In genomic region chr12:113462880-113463745, GRCh38 we compare ENCODE assay signal across 9 cellular contexts. TPM values are rescaled to one million over a fixed set of nuclear protein-coding genes. Genes with fewer than 3 reads are reported as not detected.
DNase-seq lines count a peak whose midpoint lies in the region; ATAC-seq, FAIRE-seq and TF ChIP-seq lines count a peak whose summit lies in the region.
"Had no signal": no experiment of that assay in that cellular context is flagged by ENCODE, and none has a peak within 500 bp of the region (broad histone marks: within the 10 kb centered on the region; RNA-seq: fewer than 3 reads in every experiment).

No MANE protein-coding gene starts in this region.

- H3K27ac Mint-ChIP-seq in Caco-2 (ENCODE audit: unreplicated experiment), result no peak overlapping the region
- H3K27ac Mint-ChIP-seq in T-cell, result no peak overlapping the region

- no peak overlapping the region for H3K4me3 ChIP-seq in Caco-2 (ENCODE audit: low read depth, low read length)
- H3K4me3 ChIP-seq in esophagus squamous epithelium, result peak overlapping the region in 3 of 4 donors; percentile 13 to 55 (median 35)
- H3K4me3 ChIP-seq in psoas muscle, result peak overlapping the region; percentile 41

- POLR2A ChIA-PET in Caco-2 (lab: Charles Lee), result no interaction called here
- POLR2A ChIA-PET in T-cell (lab: Charles Lee), result no interaction called here

- DNase-seq in Caco-2, result no peak
- DNase-seq in T-cell, result no peak
- no peak for DNase-seq in esophagus squamous epithelium (lab: John Stamatoyannopoulos, UW)
- DNase-seq in psoas muscle, result no peak
- no peak for DNase-seq in C1 segment of cervical spinal cord (lab: John Stamatoyannopoulos, UW)
- no peak for DNase-seq in SIG-M5 treated with dmso at 0.1 percent for 504 hours (lab: John Stamatoyannopoulos, UW; ENCODE audit: unreplicated experiment)
- no peak for DNase-seq in D721Med (ENCODE audit: insufficient read length, low spot score)

- BruUV-seq in Caco-2 (replicated peaks; lab: Mats Ljungman, UMichigan), result no TSS peak

- H3K4me3 Mint-ChIP-seq in Caco-2 (ENCODE audit: unreplicated experiment) (peak overlapping the region; percentile 46), T-cell (peak overlapping the region; percentile 47 to 73 (median 64))

- peaks cover 11% of the 10 kb centered on the region; the same call in 1 of the 2 replicates for H3K4me1 ChIP-seq in Caco-2
- H3K4me1 ChIP-seq in esophagus squamous epithelium, result peaks cover 20 to 58% (median 37%) of the 10 kb centered on the region in 3 donors
- H3K4me1 ChIP-seq in psoas muscle, result peaks cover 17% of the 10 kb centered on the region

- H3K27me3 ChIP-seq in Caco-2 (replicated peaks; ENCODE audit: control insufficient read depth, insufficient read depth, low read length) (peaks cover 3% of the 10 kb centered on the region), esophagus squamous epithelium (peaks cover 34 to 98% (median 49%) of the 10 kb centered on the region in 4 donors), psoas muscle (ENCODE audit: insufficient read depth in 3 of 3, low read length in 2 of 3) (peaks cover 2 to 91% (median 40%) of the 10 kb centered on the region in 3 donors)

- no peaks in the 10 kb centered on the region for H3K36me3 ChIP-seq in Caco-2 (ENCODE audit: control insufficient read depth, insufficient read depth, low read length)
- H3K36me3 ChIP-seq in esophagus squamous epithelium, result no peaks in the 10 kb centered on the region
- H3K36me3 ChIP-seq in psoas muscle (ENCODE audit: insufficient read depth in 1 of 2, low read depth in 1 of 2), result no peaks in the 10 kb centered on the region

- intact Hi-C loops in Caco-2 (cut with micrococcal nuclease; ENCODE audit: unreplicated experiment), result loop anchor here (1.0 to 10.0 kb wide), 4 partner anchors 132 to 449 kb away; no protein-coding TSS in a partner anchor
- intact Hi-C loops in esophagus squamous epithelium (cut with DNase I), result loop anchor here (10.0 kb wide), 1 partner anchor 452 kb away; no protein-coding TSS in a partner anchor
- intact Hi-C loops in psoas muscle (cut with DNase I), result loop anchor here (2.0 to 5.0 kb wide), 2 partner anchors 398 to 449 kb away; no protein-coding TSS in a partner anchor

- H3K9me3 Mint-ChIP-seq in Caco-2 (ENCODE audit: unreplicated experiment), result no peaks in the 10 kb centered on the region
- H3K9me3 Mint-ChIP-seq in T-cell, result no peaks in the 10 kb centered on the region

- no peak for FAIRE-seq in D721Med (lab: Jason Lieb, UNC)

- H3K36me3 Mint-ChIP-seq in Caco-2 (ENCODE audit: insufficient read depth, unreplicated experiment) (no peaks in the 10 kb centered on the region), T-cell (no peaks in the 10 kb centered on the region)

- CTCF ChIA-PET in Caco-2 (lab: Charles Lee) (interaction anchor here (0.5 to 1.6 kb wide), 4 partner anchors 15 to 303 kb away, joined by 4 to 5 read pairs (median 4); no protein-coding TSS in a partner anchor), T-cell (lab: Charles Lee) (no interaction called here)

- TF ChIP-seq CTCF in Caco-2 (IDR thresholded peaks at IDR 0.05; ENCODE audit: insufficient read depth in 1 of 2, low read depth in 1 of 2, low read length in 1 of 2, severe bottlenecking in 1 of 2, unreplicated experiment in 1 of 2) (no peak), esophagus squamous epithelium (IDR thresholded peaks at IDR 0.05) (no peak), psoas muscle (IDR thresholded peaks at IDR 0.05) (no peak), D721Med (IDR thresholded peaks at IDR 0.05; ENCODE audit: insufficient read depth, missing control alignments) (no peak)

- H3K9me3 ChIP-seq in Caco-2, result no peaks in the 10 kb centered on the region
- no peaks in the 10 kb centered on the region for H3K9me3 ChIP-seq in esophagus squamous epithelium
- no peaks in the 10 kb centered on the region for H3K9me3 ChIP-seq in psoas muscle

- ATAC-seq in T-cell (replicated peaks in 1 of 4) (no peak), psoas muscle (no peak), HG03139 (IDR thresholded peaks at IDR 0.05; ENCODE audit: unreplicated experiment) (no peak)

- H3K27ac ChIP-seq in esophagus squamous epithelium (no peak overlapping the region), psoas muscle (no peak overlapping the region)

- TF ChIP-seq POLR2A in esophagus squamous epithelium (IDR thresholded peaks at IDR 0.05), result no peak

- 5 to 21% methylated on average over 17 to 24 of the region's 99 CpGs for WGBS in esophagus squamous epithelium, 2 donors
- WGBS in psoas muscle, 3 donors, result 2% methylated on average over 83 to 99 of the region's 99 CpGs

- H3K27me3 Mint-ChIP-seq in Caco-2 (ENCODE audit: insufficient read depth, unreplicated experiment) (peaks cover 35% of the 10 kb centered on the region), T-cell (peaks cover 43 to 74% of the 10 kb centered on the region in 2 donors)

- peaks cover 9% of the 10 kb centered on the region for H3K4me1 Mint-ChIP-seq in Caco-2 (ENCODE audit: low read depth, unreplicated experiment)
- peaks cover 18 to 34% (median 29%) of the 10 kb centered on the region in 3 donors for H3K4me1 Mint-ChIP-seq in T-cell

RNA-seq across cellular contexts. Expression of gene LHX5, which starts 8.6 kb away (rescaled TPM):
- total RNA-seq in Caco-2 (2022), result 0.25 and 0.30 TPM in 2 replicates
- not detected for total RNA-seq in T-cell
- total RNA-seq in esophagus squamous epithelium, result not detected
- not detected for total RNA-seq in psoas muscle
- polyA plus RNA-seq in psoas muscle, result not detected
- total RNA-seq: osteocyte had no signal

RNA-seq across cellular contexts. Expression of gene SDSL, which starts 40.9 kb away (rescaled TPM):
- total RNA-seq in Caco-2 (2022), result 4.0 and 4.5 TPM in 2 replicates
- 1 to 10 TPM in 1 of 5 donors, under 1 TPM in 3, not detected in 1; 0.19 to 2.3 (median 0.44) TPM for total RNA-seq in T-cell
- total RNA-seq in esophagus squamous epithelium, result 1 to 10 TPM in 2 of 4 donors, under 1 TPM in 1, not detected in 1; 0.48 to 3.1 (median 1.5) TPM
- 1 to 10 TPM in 2 of 4 donors, under 1 TPM in 2; 0.89 to 6.0 (median 2.2) TPM for total RNA-seq in psoas muscle
- polyA plus RNA-seq in psoas muscle, result 1 to 10 TPM in 1 of 3 donors, under 1 TPM in 2; 0.48 to 2.1 (median 0.53) TPM

RNA-seq across cellular contexts. Expression of gene SDS, which starts 59.4 kb away (rescaled TPM):
- total RNA-seq in Caco-2 (2022) (not detected in 2 replicates), T-cell (under 1 TPM in 2 of 5 donors, not detected in 3; 0.18 to 0.26 TPM), esophagus squamous epithelium (under 1 TPM in 1 of 4 donors, not detected in 3; 0.76 TPM), psoas muscle (under 1 TPM in 2 of 4 donors, not detected in 2; 0.63 to 0.91 TPM)
- polyA plus RNA-seq in psoas muscle, result under 1 TPM in 2 of 3 donors, not detected in 1; 0.05 to 0.13 TPM
- total RNA-seq: osteocyte had no signal
